Comparison of ENCODE assay signal across 8 cellular contexts in genomic region chr7:108294595-108294994, GRCh38.
DNase-seq lines count a peak whose midpoint lies in the region; ATAC-seq, FAIRE-seq and TF ChIP-seq lines count a peak whose summit lies in the region.

No MANE protein-coding gene starts in this region.

- H3K4me2 ChIP-seq in BLaER1 treated with 17β-estradiol and CSF1 and Interleukin-3, amounts not matched to agents 10 nM and 100 nM, result peak overlapping the region; percentile 2 to 76 (median 53); a peak in 18 of 22 replicates
- peak overlapping the region; percentile 19; the same call in 1 of the 2 replicates for H3K4me2 ChIP-seq in OCI-LY1 (ENCODE audit: low read length)
- no peak overlapping the region for H3K4me2 ChIP-seq in neuronal stem cell (ENCODE audit: insufficient read depth, low read length, poor library complexity, severe bottlenecking)

- H3K27me3 ChIP-seq in BLaER1 treated with 17β-estradiol and CSF1 and Interleukin-3, amounts not matched to agents 10 nM and 100 nM, result no peaks in the 10 kb centered on the region
- H3K27me3 ChIP-seq in OCI-LY1 (ENCODE audit: insufficient read depth, low read length), result no peaks in the 10 kb centered on the region
- H3K27me3 ChIP-seq in neuronal stem cell (ENCODE audit: control insufficient read depth in 3 of 3, insufficient read depth in 3 of 3, low read depth in 1 of 3, low read length in 3 of 3), result no peaks in the 10 kb centered on the region
- no peaks in the 10 kb centered on the region for H3K27me3 ChIP-seq in WERI-Rb-1 (ENCODE audit: insufficient read depth, low read depth, severe bottlenecking)

- H3K18ac ChIP-seq in neuronal stem cell (ENCODE audit: low read length), result no peak overlapping the region

- no peaks in the 10 kb centered on the region for H4K20me1 ChIP-seq in BLaER1 treated with 17β-estradiol and CSF1 and Interleukin-3, amounts not matched to agents 10 nM and 100 nM
- no peaks in the 10 kb centered on the region for H4K20me1 ChIP-seq in OCI-LY1 (ENCODE audit: insufficient read depth, low read length)

- peak; percentile 96 for ATAC-seq in HG03060 (IDR thresholded peaks at IDR 0.05; ENCODE audit: low read depth, unreplicated experiment)

- no peak overlapping the region for H3K14ac ChIP-seq in neuronal stem cell (ENCODE audit: low read length)

- DNase-seq in GM19239 (ENCODE audit: insufficient read length, low spot score) (peak; percentile 29), neuronal stem cell (ENCODE audit: low spot score) (no peak), Ammon's horn (ENCODE audit: low spot score) (no peak), WERI-Rb-1 (no peak)
- no peak for DNase-seq in stimulated activated CD4-positive, alpha-beta T cell treated with anti-CD3 and anti-CD28 coated beads, Interleukin-1b, Interleukin-23, amount 100 ng/mL, for 48 hours

- H2BK12ac ChIP-seq in neuronal stem cell (ENCODE audit: low read length), result no peak overlapping the region

- H3K9me3 ChIP-seq in BLaER1 treated with 17β-estradiol and CSF1 and Interleukin-3, amounts not matched to agents 10 nM and 100 nM (replicated peaks in 1 of 11), result no peaks in the 10 kb centered on the region
- no peaks in the 10 kb centered on the region for H3K9me3 ChIP-seq in OCI-LY1 (ENCODE audit: low read length)
- H3K9me3 ChIP-seq in neuronal stem cell (replicated peaks in 1 of 2; ENCODE audit: control insufficient read depth in 2 of 2, insufficient read depth in 1 of 2, low read depth in 1 of 2, low read length in 2 of 2), result no peaks in the 10 kb centered on the region
- H3K9me3 ChIP-seq in WERI-Rb-1 (ENCODE audit: severe bottlenecking), result no peaks in the 10 kb centered on the region

- H4K91ac ChIP-seq in neuronal stem cell (ENCODE audit: low read depth, low read length, poor library complexity), result no peak overlapping the region

- H3K79me2 ChIP-seq in OCI-LY1 (ENCODE audit: insufficient read depth, low read length), result no peaks in the 10 kb centered on the region

- no peaks in the 10 kb centered on the region for H3K79me1 ChIP-seq in neuronal stem cell (ENCODE audit: low read depth, low read length)

- H2AK5ac ChIP-seq in neuronal stem cell (ENCODE audit: low read depth, low read length), result no peak overlapping the region

- H3K23ac ChIP-seq in neuronal stem cell (ENCODE audit: low read depth, low read length, poor library complexity), result no peak overlapping the region

- H4K8ac ChIP-seq in neuronal stem cell (ENCODE audit: low read depth, low read length), result no peak overlapping the region

- H3F3A ChIP-seq in OCI-LY1 (ENCODE audit: insufficient read depth, low read length), result no peaks in the 10 kb centered on the region

- peak; percentile 21 for FAIRE-seq in GM19239 (lab: Jason Lieb, UNC)

- WGBS in neuronal stem cell (ENCODE audit: extremely low coverage in 2 of 2, insufficient read length in 2 of 2, insufficient replicate concordance in 1 of 2), 2 donors, result no CpG with 5 or more reads among the region's 4 CpGs

- no peaks in the 10 kb centered on the region for H3K9me2 ChIP-seq in OCI-LY1 (ENCODE audit: low read depth, low read length)

- no peaks in the 10 kb centered on the region for H3K36me3 ChIP-seq in BLaER1 treated with 17β-estradiol and CSF1 and Interleukin-3, amounts not matched to agents 10 nM and 100 nM
- H3K36me3 ChIP-seq in OCI-LY1 (ENCODE audit: insufficient read depth, low read length), result no peaks in the 10 kb centered on the region
- H3K36me3 ChIP-seq in neuronal stem cell (replicated peaks in 1 of 2; ENCODE audit: control insufficient read depth in 2 of 2, insufficient read depth in 2 of 2, low read length in 2 of 2), result no peaks in the 10 kb centered on the region
- H3K36me3 ChIP-seq in WERI-Rb-1, result no peaks in the 10 kb centered on the region

- H2BK5ac ChIP-seq in neuronal stem cell (ENCODE audit: low read length), result no peak overlapping the region

- peaks cover 0 to 72% (median 22%) of the 10 kb centered on the region in 10 experiments; a peak in 19 of 20 replicates for H3K4me1 ChIP-seq in BLaER1 treated with 17β-estradiol and CSF1 and Interleukin-3, amounts not matched to agents 10 nM and 100 nM
- H3K4me1 ChIP-seq in OCI-LY1 (ENCODE audit: insufficient read depth, low read length, severe bottlenecking) (peaks cover 9% of the 10 kb centered on the region), neuronal stem cell (ENCODE audit: control insufficient read depth in 2 of 2, insufficient read depth in 1 of 2, low read depth in 1 of 2, low read length in 2 of 2) (peaks cover 22 to 31% of the 10 kb centered on the region in 2 donors)

- H2AFZ ChIP-seq in OCI-LY1 (ENCODE audit: low read length) (peak overlapping the region; percentile 44; the same call in 1 of the 2 replicates), neuronal stem cell (ENCODE audit: low read length) (no peak overlapping the region)

- no peak overlapping the region for H2BK120ac ChIP-seq in neuronal stem cell (ENCODE audit: low read depth, low read length)

- no peak overlapping the region for H3K4ac ChIP-seq in neuronal stem cell (ENCODE audit: low read length)

- peak overlapping the region in 4 of 11 experiments; percentile 16 to 59 (median 35); a peak in 5 of 22 replicates for H3K9ac ChIP-seq in BLaER1 treated with 17β-estradiol and CSF1 and Interleukin-3, amounts not matched to agents 10 nM and 100 nM
- no peak overlapping the region for H3K9ac ChIP-seq in OCI-LY1 (ENCODE audit: low read length)
- no peak overlapping the region for H3K9ac ChIP-seq in neuronal stem cell (ENCODE audit: low read depth, low read length, poor library complexity)

- TF ChIP-seq CTCF in OCI-LY1 (IDR thresholded peaks at IDR 0.05; ENCODE audit: low read length), result no peak
- no peak for TF ChIP-seq CTCF in WERI-Rb-1 (IDR thresholded peaks at IDR 0.05; ENCODE audit: low read depth, low read length)

- H3K4me3 ChIP-seq in BLaER1 treated with 17β-estradiol and CSF1 and Interleukin-3, amounts not matched to agents 10 nM and 100 nM, result no peak overlapping the region
- H3K4me3 ChIP-seq in OCI-LY1 (ENCODE audit: low read depth, low read length, poor library complexity, severe bottlenecking) (no peak overlapping the region), neuronal stem cell (ENCODE audit: low read length in 2 of 2) (no peak overlapping the region), WERI-Rb-1 (ENCODE audit: low read depth, low read length) (no peak overlapping the region)

- no peak overlapping the region for H2BK15ac ChIP-seq in neuronal stem cell (ENCODE audit: low read length)

- H3K27ac ChIP-seq in BLaER1 treated with 17β-estradiol and CSF1 and Interleukin-3, amounts not matched to agents 10 nM and 100 nM, result peak overlapping the region in 6 of 11 experiments; percentile 3 to 83 (median 72); a peak in 11 of 22 replicates
- no peak overlapping the region for H3K27ac ChIP-seq in OCI-LY1 (ENCODE audit: low read depth, low read length, poor library complexity, severe bottlenecking)
- H3K27ac ChIP-seq in neuronal stem cell (replicated peaks; ENCODE audit: low read length), result no peak overlapping the region
- H3K27ac ChIP-seq in WERI-Rb-1, result no peak overlapping the region

Comparison
In these comparisons a context has a peak if more than half of its experiments do, and no peak if none do; other contexts are left out.
1. H3K27ac ChIP-seq: peak in BLaER1 treated with 17β-estradiol and CSF1 and Interleukin-3, amounts not matched to agents 10 nM and 100 nM (6 of 11); none in OCI-LY1 (single experiment), neuronal stem cell (single experiment) and WERI-Rb-1 (single experiment).